22 cellular contexts compared by ENCODE assay signal in genomic region chr3:131444180-131444579, GRCh38. TPM values are rescaled to one million over a fixed set of nuclear protein-coding genes. Genes with fewer than 3 reads are reported as not detected.
A peak's percentile ranks its signal among the peaks of the same experiment; 100 is the strongest.
DNase-seq lines count a peak whose midpoint lies in the region; ATAC-seq and TF ChIP-seq lines count a peak whose summit lies in the region.
"Had no signal": no experiment of that assay in that cellular context is flagged by ENCODE, and none has a peak within 500 bp of the region (broad histone marks: within the 10 kb centered on the region; RNA-seq: fewer than 3 reads in every experiment).

No MANE protein-coding gene starts in this region.

- intact Hi-C loops in MCF 10A (cut with micrococcal nuclease): no loop called here

- H3K27me3 Mint-ChIP-seq in MCF 10A (ENCODE audit: insufficient read depth, unreplicated experiment) (no peaks in the 10 kb centered on the region), nephron progenitor cell (ENCODE audit: low read depth, poor library complexity) (no peaks in the 10 kb centered on the region)
- H3K27me3 Mint-ChIP-seq: CD4-positive, alpha-beta T cell had no signal

- ATAC-seq in GM19463 (IDR thresholded peaks at IDR 0.05; ENCODE audit: unreplicated experiment): no peak
- ATAC-seq: A549 had no signal

- in situ Hi-C loops in T47D (cut with HindIII; ENCODE audit: low pct_unique_long_range_greater_than_20kb, low sequenced_read_pairs): no loop called here

- BruUV-seq in MCF 10A (replicated peaks; lab: Mats Ljungman, UMichigan): no TSS peak

- H3K4me3 Mint-ChIP-seq in MCF 10A (ENCODE audit: unreplicated experiment): no peak overlapping the region
- H3K4me3 Mint-ChIP-seq in nephron progenitor cell: no peak overlapping the region
- H3K4me3 Mint-ChIP-seq: CD14-positive monocyte; CD4-positive, alpha-beta T cell had no signal

- H3K9me3 Mint-ChIP-seq in MCF 10A (ENCODE audit: unreplicated experiment) (no peaks in the 10 kb centered on the region), nephron progenitor cell (peaks cover 19% of the 10 kb centered on the region)

- CTCF ChIA-PET in MCF 10A (lab: Yijun Ruan, JAX): interaction anchor here (0.7 kb wide), 1 partner anchor 97 kb away, joined by 3 read pairs; no protein-coding TSS in a partner anchor

- H3K27ac Mint-ChIP-seq in MCF 10A (ENCODE audit: low read depth, unreplicated experiment) (no peak overlapping the region), nephron progenitor cell (peak overlapping the region; percentile 2)
- H3K27ac Mint-ChIP-seq: CD4-positive, alpha-beta T cell had no signal

- POLR2A ChIA-PET in MCF 10A (lab: Yijun Ruan, JAX): interaction anchor here (1.0 kb wide), 1 partner anchor 145 kb away, joined by 3 read pairs; no protein-coding TSS in a partner anchor

- no peak for TF ChIP-seq CTCF in MCF 10A (IDR thresholded peaks at IDR 0.05; ENCODE audit: unreplicated experiment)
- TF ChIP-seq CTCF in nephron progenitor cell (IDR thresholded peaks at IDR 0.05): no peak

- H3K4me1 Mint-ChIP-seq in MCF 10A (ENCODE audit: insufficient read depth, unreplicated experiment) (no peaks in the 10 kb centered on the region), nephron progenitor cell (peaks cover 11% of the 10 kb centered on the region)
- H3K4me1 Mint-ChIP-seq: CD14-positive monocyte had no signal

- no peaks in the 10 kb centered on the region for H3K36me3 Mint-ChIP-seq in MCF 10A (ENCODE audit: insufficient read depth, unreplicated experiment)
- H3K36me3 Mint-ChIP-seq in nephron progenitor cell (ENCODE audit: low read depth): peaks cover 5% of the 10 kb centered on the region
- H3K36me3 Mint-ChIP-seq: CD14-positive monocyte had no signal

- DNase-seq in NCI-H146 (lab: John Stamatoyannopoulos, UW) (peak; percentile 24), NCI-H146 treated with DMSO at 0.1 percent for 48 hours (lab: John Stamatoyannopoulos, UW; ENCODE audit: unreplicated experiment) (no peak), T47D (ENCODE audit: low read depth in 1 of 2, low spot score in 1 of 2) (peak; percentile 31 to 78), MCF 10A (ENCODE audit: unreplicated experiment) (no peak), DMS53 treated with DMSO at 0.1 percent for 48 hours (lab: John Stamatoyannopoulos, UW; ENCODE audit: unreplicated experiment) (peak; percentile 1), nephron progenitor cell (no peak), OCI-M2 (lab: John Stamatoyannopoulos, UW; ENCODE audit: unreplicated experiment) (no peak)
- DNase-seq: 8988T; ACHN; AML-193; BE2C; Calu3; CD4-positive, alpha-beta T cell; COR-L47; DMS153; DMS79 treated with DMSO at 0.1 percent for 48 hours; GF-D8; H7; HCEC 1CT had no signal

RNA-seq across cellular contexts. Expression of gene MRPL3, which starts 58.6 kb away (rescaled TPM):
- total RNA-seq in MCF 10A (2022): 138 and 179 TPM in 2 replicates

Comparison
In these comparisons a context has a peak if more than half of its experiments do, and no peak if none do; other contexts are left out.
1. DNase-seq: peak in NCI-H146 (single experiment), T47D (2 of 2) and DMS53 treated with DMSO at 0.1 percent for 48 hours (single experiment); none in NCI-H146 treated with DMSO at 0.1 percent for 48 hours (single experiment), MCF 10A (single experiment), nephron progenitor cell (single experiment) and OCI-M2 (single experiment).